ENCODE assay signal across 28 cellular contexts in genomic region chr15:83612226-83612625, GRCh38. TPM values are rescaled to one million over a fixed set of nuclear protein-coding genes. Genes with fewer than 3 reads are reported as not detected.
DNase-seq lines count a peak whose midpoint lies in the region; ATAC-seq and TF ChIP-seq lines count a peak whose summit lies in the region.
"Had no signal": no experiment of that assay in that cellular context is flagged by ENCODE, and none has a peak within 500 bp of the region (broad histone marks: within the 10 kb centered on the region; RNA-seq: fewer than 3 reads in every experiment).

No MANE protein-coding gene starts in this region.

- no peak overlapping the region for H3K4me2 ChIP-seq in neuronal stem cell (ENCODE audit: insufficient read depth, low read length, poor library complexity, severe bottlenecking)
- H3K4me2 ChIP-seq: PC-9, SK-N-SH had no signal

- no peaks in the 10 kb centered on the region for H3K9me3 ChIP-seq in neuronal stem cell (replicated peaks in 1 of 2; ENCODE audit: control insufficient read depth in 2 of 2, insufficient read depth in 1 of 2, low read depth in 1 of 2, low read length in 2 of 2)
- H3K9me3 ChIP-seq: BE2C, SK-N-SH had no signal

- H3K4ac ChIP-seq in neuronal stem cell (ENCODE audit: low read length): no peak overlapping the region

- CTCF ChIA-PET in RWPE1 (lab: Yijun Ruan, JAX): interaction anchor here (0.6 kb wide), 1 partner anchor 134 kb away, joined by 3 read pairs; no protein-coding TSS in a partner anchor

- H3K36me3 Mint-ChIP-seq in nephron progenitor cell (ENCODE audit: low read depth): no peaks in the 10 kb centered on the region
- H3K36me3 Mint-ChIP-seq: CD14-positive monocyte; CD8-positive, alpha-beta memory T cell had no signal

- no peak overlapping the region for H2BK12ac ChIP-seq in neuronal stem cell (ENCODE audit: low read length)

- no peak overlapping the region for H3K14ac ChIP-seq in neuronal stem cell (ENCODE audit: low read length)

- intact Hi-C loops in Right ventricle myocardium superior (cut with DNase I): no loop called here
- intact Hi-C loops in left cardiac atrium (cut with DNase I): no loop called here

- ATAC-seq in Right ventricle myocardium superior (ENCODE audit: poor library complexity) (peak; percentile 34), left cardiac atrium (no peak), HG03139 (IDR thresholded peaks at IDR 0.05; ENCODE audit: unreplicated experiment) (no peak)
- ATAC-seq: HepG2 had no signal

- H3K4me1 Mint-ChIP-seq in nephron progenitor cell: peaks cover 6% of the 10 kb centered on the region
- H3K4me1 Mint-ChIP-seq: CD14-positive monocyte; CD8-positive, alpha-beta memory T cell had no signal

- H2AFZ ChIP-seq in neuronal stem cell (ENCODE audit: low read length): no peak overlapping the region
- H2AFZ ChIP-seq: PC-9 had no signal

- H2BK5ac ChIP-seq in neuronal stem cell (ENCODE audit: low read length): no peak overlapping the region

- WGBS in neuronal stem cell (ENCODE audit: extremely low coverage in 2 of 2, insufficient read length in 2 of 2, insufficient replicate concordance in 1 of 2), 2 donors: no CpG with 5 or more reads among the region's 5 CpGs

- TF ChIP-seq CTCF in RWPE1 (conservative IDR thresholded peaks at IDR 0.05; ENCODE audit: low read depth) (no peak), nephron progenitor cell (IDR thresholded peaks at IDR 0.05) (no peak)

- peak overlapping the region; percentile 70 for H3K27ac Mint-ChIP-seq in nephron progenitor cell
- H3K27ac Mint-ChIP-seq: CD14-positive monocyte; CD8-positive, alpha-beta memory T cell had no signal

- H3K27me3 Mint-ChIP-seq in nephron progenitor cell (ENCODE audit: low read depth, poor library complexity): peaks cover 6% of the 10 kb centered on the region
- H3K27me3 Mint-ChIP-seq: CD8-positive, alpha-beta memory T cell had no signal

- H3K36me3 ChIP-seq in neuronal stem cell (replicated peaks in 1 of 2; ENCODE audit: control insufficient read depth in 2 of 2, insufficient read depth in 2 of 2, low read length in 2 of 2): no peaks in the 10 kb centered on the region
- H3K36me3 ChIP-seq: BE2C had no signal

- no peaks in the 10 kb centered on the region for H3K4me1 ChIP-seq in neuronal stem cell (ENCODE audit: control insufficient read depth in 2 of 2, insufficient read depth in 1 of 2, low read depth in 1 of 2, low read length in 2 of 2)
- H3K4me1 ChIP-seq: BE2C had no signal

- H3K4me3 ChIP-seq in neuronal stem cell (ENCODE audit: low read length in 2 of 2): no peak overlapping the region
- H3K4me3 ChIP-seq: PC-9 had no signal

- no peak overlapping the region for H2BK15ac ChIP-seq in neuronal stem cell (ENCODE audit: low read length)

- DNase-seq in Right ventricle myocardium superior (no peak), left cardiac atrium (no peak), RWPE1 (ENCODE audit: low spot score) (peak; percentile 12), foreskin melanocyte (peak; percentile 13), nephron progenitor cell (no peak), neuronal stem cell (ENCODE audit: low spot score) (no peak)
- no peak for DNase-seq in activated effector memory CD4-positive, alpha-beta T cell treated with Interleukin-2 at 50 U/mL for 16 hours
- DNase-seq: 8988T; ACHN; BE2C; CD8-positive, alpha-beta memory T cell; DMS 273 treated with DMSO at 0.1 percent for 48 hours; DMS79; Karpas-422; MV-4-11; NCI-H1105 treated with DMSO at 0.1 percent for 48 hours; NCI-H146; NCI-H2029; NCI-H446 treated with DMSO at 0.1 percent for 48 hours; NCI-H526; NCI-H82; NK-92 treated with Interleukin-12 subunit alpha and Interleukin-12 subunit beta, amount 100 ng/mL, for 24 hours; PC-9; SK-N-SH had no signal

- H3K9ac ChIP-seq in neuronal stem cell (ENCODE audit: low read depth, low read length, poor library complexity): no peak overlapping the region
- H3K9ac ChIP-seq: SK-N-SH had no signal

- POLR2A ChIA-PET in RWPE1 (lab: Yijun Ruan, JAX; ENCODE audit: low non-redundant PET): no interaction called here

- no peaks in the 10 kb centered on the region for H3K79me1 ChIP-seq in neuronal stem cell (ENCODE audit: low read depth, low read length)

- no peak overlapping the region for H3K27ac ChIP-seq in RWPE1
- H3K27ac ChIP-seq in neuronal stem cell (replicated peaks; ENCODE audit: low read length): no peak overlapping the region
- H3K27ac ChIP-seq: PC-9 had no signal

- H2BK120ac ChIP-seq in neuronal stem cell (ENCODE audit: low read depth, low read length): no peak overlapping the region

- H3K23ac ChIP-seq in neuronal stem cell (ENCODE audit: low read depth, low read length, poor library complexity): no peak overlapping the region

- no peak overlapping the region for H3K4me3 Mint-ChIP-seq in nephron progenitor cell
- H3K4me3 Mint-ChIP-seq: CD14-positive monocyte; CD8-positive, alpha-beta memory T cell had no signal

- H4K8ac ChIP-seq in neuronal stem cell (ENCODE audit: low read depth, low read length): no peak overlapping the region

- H4K91ac ChIP-seq in neuronal stem cell (ENCODE audit: low read depth, low read length, poor library complexity): no peak overlapping the region

- no peaks in the 10 kb centered on the region for H3K9me3 Mint-ChIP-seq in nephron progenitor cell

- H3K18ac ChIP-seq in neuronal stem cell (ENCODE audit: low read length): no peak overlapping the region

- H3K27me3 ChIP-seq in neuronal stem cell (ENCODE audit: control insufficient read depth in 3 of 3, insufficient read depth in 3 of 3, low read depth in 1 of 3, low read length in 3 of 3): no peaks in the 10 kb centered on the region
- H3K27me3 ChIP-seq: BE2C had no signal

- no peak overlapping the region for H2AK5ac ChIP-seq in neuronal stem cell (ENCODE audit: low read depth, low read length)

RNA-seq across cellular contexts. Expression of gene ADAMTSL3, which starts 41.7 kb away (rescaled TPM):
- 10.5 TPM for total RNA-seq in Right ventricle myocardium superior
- 10 to 100 TPM; 22.8 to 25.8 TPM for total RNA-seq in left cardiac atrium
- polyA plus RNA-seq in neuronal stem cell (2013, experiment 1 of 2): 0.11 TPM
- polyA plus RNA-seq in neuronal stem cell (2013, experiment 2 of 2): 0.14 TPM
- total RNA-seq: CD8-positive, alpha-beta memory T cell; HT1080 had no signal
- polyA plus RNA-seq: CD14-positive monocyte; CD8-positive, alpha-beta memory T cell had no signal

Comparison
In these comparisons a context has a peak if more than half of its experiments do, and no peak if none do; other contexts are left out.
1. DNase-seq: peak in RWPE1 (single experiment) and foreskin melanocyte (single experiment); none in Right ventricle myocardium superior (single experiment), left cardiac atrium (single experiment), nephron progenitor cell (single experiment), activated effector memory CD4-positive, alpha-beta T cell treated with Interleukin-2 at 50 U/mL for 16 hours (single experiment) and neuronal stem cell (single experiment).